16 cellular contexts compared by ENCODE assay signal in genomic region chr13:74074723-74075122, GRCh38. TPM values are rescaled to one million over a fixed set of nuclear protein-coding genes. Genes with fewer than 3 reads are reported as not detected.
DNase-seq lines count a peak whose midpoint lies in the region; ATAC-seq, FAIRE-seq and TF ChIP-seq lines count a peak whose summit lies in the region.
"Had no signal": no experiment of that assay in that cellular context is flagged by ENCODE, and none has a peak within 500 bp of the region (broad histone marks: within the 10 kb centered on the region; RNA-seq: fewer than 3 reads in every experiment).

No MANE protein-coding gene starts in this region.

- DNase-seq in left ventricle myocardium inferior = no peak
- no peak for DNase-seq in Right ventricle myocardium superior
- DNase-seq in amniotic epithelial cell (ENCODE audit: low read depth) = peak; percentile 25
- no peak for DNase-seq in keratinocyte (ENCODE audit: low read depth, low spot score)
- DNase-seq in ecto neural progenitor cell (ENCODE audit: low spot score) = no peak
- DNase-seq in NCI-H1092 (lab: John Stamatoyannopoulos, UW) = no peak
- DNase-seq in NCI-H2107 (lab: John Stamatoyannopoulos, UW) = no peak
- DNase-seq: activated CD4-positive, CD25-positive, alpha-beta regulatory T cell; immature natural killer cell; MV-4-11; NCI-H510A treated with DMSO at 0.1 percent for 48 hours; SJCRH30; upper lobe of left lung had no signal

- H3K9me1 ChIP-seq in keratinocyte (ENCODE audit: control insufficient read depth, extremely low read depth, insufficient read depth, low read length) = no peaks in the 10 kb centered on the region

- H3K4me1 ChIP-seq in left ventricle myocardium inferior (peaks cover 54% of the 10 kb centered on the region), keratinocyte (ENCODE audit: control insufficient read depth, extremely low read depth, insufficient read depth, low read length) (peaks cover 17% of the 10 kb centered on the region)
- H3K4me1 ChIP-seq: SJCRH30, upper lobe of left lung had no signal

- H3K27ac ChIP-seq in left ventricle myocardium inferior (replicated peaks) (peak overlapping the region; percentile 41), keratinocyte (ENCODE audit: control insufficient read depth, insufficient read depth, low read length) (peak overlapping the region; percentile 27)
- H3K27ac ChIP-seq: cardiac muscle cell, SJCRH30, upper lobe of left lung had no signal

- no peaks in the 10 kb centered on the region for H3K36me3 ChIP-seq in left ventricle myocardium inferior
- no peaks in the 10 kb centered on the region for H3K36me3 ChIP-seq in keratinocyte (ENCODE audit: control insufficient read depth in 2 of 2, extremely low read depth in 1 of 2, insufficient read depth in 2 of 2, low read length in 2 of 2)
- H3K36me3 ChIP-seq: cardiac muscle cell, SJCRH30, upper lobe of left lung had no signal

- H3K9me3 ChIP-seq in left ventricle myocardium inferior (replicated peaks) (no peaks in the 10 kb centered on the region), keratinocyte (ENCODE audit: control insufficient read depth, low read depth, low read length) (no peaks in the 10 kb centered on the region)
- H3K9me3 ChIP-seq: SJCRH30, upper lobe of left lung had no signal

- H3K27me3 ChIP-seq in left ventricle myocardium inferior (ENCODE audit: low read depth) = no peaks in the 10 kb centered on the region
- no peaks in the 10 kb centered on the region for H3K27me3 ChIP-seq in keratinocyte (ENCODE audit: control insufficient read depth, extremely low read depth, insufficient read depth, low read length)
- H3K27me3 ChIP-seq: cardiac muscle cell, SJCRH30, upper lobe of left lung had no signal

- dilution Hi-C loops in keratinocyte (cut with MboI; ENCODE audit: extremely low pct_ligation_motif_present, low sequenced_read_pairs) = no loop called here

- H3K9ac ChIP-seq in keratinocyte (ENCODE audit: control insufficient read depth, extremely low read depth, insufficient read depth, low read length) = no peak overlapping the region

- TF ChIP-seq CTCF in left ventricle myocardium inferior (IDR thresholded peaks at IDR 0.05; ENCODE audit: borderline replicate concordance) (no peak), keratinocyte (optimal IDR thresholded peaks at IDR 0.05 in 1 of 3, IDR thresholded peaks at IDR 0.05 in 1 of 3, conservative IDR thresholded peaks at IDR 0.05 in 1 of 3; ENCODE audit: extremely low read depth in 1 of 3, insufficient read depth in 2 of 3, low read length in 3 of 3) (no peak)

- no peak overlapping the region for H2AFZ ChIP-seq in keratinocyte (ENCODE audit: control insufficient read depth, low read length)

- ATAC-seq in Right ventricle myocardium superior (ENCODE audit: poor library complexity) (no peak), HG03571 (IDR thresholded peaks at IDR 0.05; ENCODE audit: unreplicated experiment) (no peak)

- peaks cover 10% of the 10 kb centered on the region for H3K79me2 ChIP-seq in keratinocyte (ENCODE audit: control insufficient read depth, insufficient read depth, low read length)

- intact Hi-C loops in left ventricle myocardium inferior (cut with micrococcal nuclease) (no loop called here), Right ventricle myocardium superior (cut with DNase I) (no loop called here)

- H3K4me2 ChIP-seq in keratinocyte (ENCODE audit: control insufficient read depth, extremely low read depth, insufficient read depth, low read depth, low read length) = peak overlapping the region; percentile 44

- no peaks in the 10 kb centered on the region for H4K20me1 ChIP-seq in keratinocyte (ENCODE audit: control insufficient read depth, extremely low read depth, insufficient read depth, low read length)

- no peak overlapping the region for H3K4me3 ChIP-seq in left ventricle myocardium inferior
- peak overlapping the region in 2 of 3 experiments; percentile 5 to 14 for H3K4me3 ChIP-seq in keratinocyte (ENCODE audit: control insufficient read depth in 2 of 3, extremely low read depth in 1 of 3, insufficient read depth in 2 of 3, low read depth in 1 of 3, low read length in 3 of 3)
- H3K4me3 ChIP-seq: cardiac muscle cell, SJCRH30, upper lobe of left lung had no signal

- FAIRE-seq in keratinocyte (lab: Jason Lieb, UNC) = peak; percentile 88
- FAIRE-seq: G401.6 had no signal

RNA-seq across cellular contexts. Expression of gene KLF12, which starts 59.5 kb away (rescaled TPM):
- total RNA-seq in left ventricle myocardium inferior = 18.2 TPM
- total RNA-seq in Right ventricle myocardium superior = 14.0 TPM
- 3.8 to 6.8 TPM (median 6.1 TPM) in 3 replicates for polyA plus RNA-seq in keratinocyte
- 0.30 TPM for polyA plus RNA-seq in keratinocyte (2011; ENCODE audit: low read depth)
- polyA plus RNA-seq in keratinocyte (2011; cell fraction: cytosol; rRNA removed) = 2.3 and 5.6 TPM in 2 replicates
- polyA plus RNA-seq in keratinocyte (2011; cell fraction: nucleus; rRNA removed) = 7.3 and 7.5 TPM in 2 replicates
- 0.51 and 3.2 TPM in 2 replicates for polyA plus RNA-seq in keratinocyte (2012; ENCODE audit: low replicate concordance)
- 18.6 to 37.5 TPM (median 33.0 TPM) in 3 replicates for polyA minus RNA-seq in keratinocyte
- 4.8 TPM for polyA minus RNA-seq in keratinocyte (2011; cell fraction: cytosol; rRNA and poly(A)+ RNA removed)
- polyA minus RNA-seq in keratinocyte (2011; cell fraction: nucleus; rRNA and poly(A)+ RNA removed) = 9.7 and 36.9 TPM in 2 replicates
